ENCODE assay signal across 25 cellular contexts in genomic region chr19:287381-287871, GRCh38. TPM values are rescaled to one million over a fixed set of nuclear protein-coding genes. Genes with fewer than 3 reads are reported as not detected.
"Had no signal": no experiment of that assay in that cellular context is flagged by ENCODE, and none has a peak within 500 bp of the region (broad histone marks: within the 10 kb centered on the region; RNA-seq: fewer than 3 reads in every experiment).

No MANE protein-coding gene starts in this region.

- ATAC-seq: activated CD4-positive, CD25-positive, alpha-beta regulatory T cell treated with anti-CD3 and anti-CD28 coated beads, Interleukin-2, amount 50 U/mL, for 24 hours; activated CD8-positive, alpha-beta memory T cell treated with anti-CD3 and anti-CD28 coated beads, Interleukin-2, amount 10 ng/mL, durations not matched to agents 7 days and 5 days; activated CD8-positive, alpha-beta T cell treated with anti-CD3 and anti-CD28 coated beads for 36 hours; esophagus mucosa; left colon; naive thymus-derived CD4-positive, alpha-beta T cell had no signal

- H2AFZ ChIP-seq: hepatocyte had no signal

- H3K4me2 ChIP-seq: hepatocyte had no signal

- DNase-seq: activated CD4-positive, alpha-beta T cell treated with anti-CD3 and anti-CD28 coated beads, Interleukin-2, amount 10 ng/mL, durations not matched to agents 24 days and 14 days; activated CD8-positive, alpha-beta memory T cell treated with anti-CD3 and anti-CD28 coated beads, Interleukin-2, amount 10 ng/mL, durations not matched to agents 7 days and 5 days; activated CD8-positive, alpha-beta T cell treated with anti-CD3 and anti-CD28 coated beads for 36 hours; activated gamma-delta T cell treated with Interleukin-2 at 50 U/mL for 16 hours; activated T-cell treated with anti-CD3 and anti-CD28 coated beads for 4 hours; brain microvascular endothelial cell; central memory CD4-positive, alpha-beta T cell; effector memory CD4-positive, alpha-beta T cell; glutamatergic neuron; left colon; naive thymus-derived CD4-positive, alpha-beta T cell; sigmoid colon; stimulated activated CD4-positive, alpha-beta T cell treated with anti-CD3 and anti-CD28 coated beads, Interleukin-2, amount 100 ng/mL, for 48 hours; stimulated activated CD8-positive, alpha-beta memory T cell treated with anti-CD3 and anti-CD28 coated beads, Interleukin-4, amount 100 ng/mL, for 48 hours; stimulated activated naive CD4-positive, alpha-beta T cell had no signal

- H3K4me1 ChIP-seq: ascending aorta had no signal

- FAIRE-seq: colon, endothelial cell of umbilical vein, frontal cortex, islet of Langerhans had no signal

- H3K79me2 ChIP-seq: hepatocyte had no signal

- H3K27ac ChIP-seq: adrenal gland, ascending aorta, brain microvascular endothelial cell, hepatocyte, sigmoid colon had no signal

- H3K4me3 ChIP-seq: adrenal gland, ascending aorta, hepatocyte, sigmoid colon had no signal

- H3K36me3 ChIP-seq: adrenal gland, ascending aorta, brain microvascular endothelial cell, sigmoid colon had no signal

- H3K9me3 ChIP-seq: adrenal gland, ascending aorta, sigmoid colon had no signal

RNA-seq across cellular contexts. Expression of gene PLPP2, which starts 3.8 kb away (rescaled TPM):
- total RNA-seq: activated CD8-positive, alpha-beta memory T cell treated with anti-CD3 and anti-CD28 coated beads, Interleukin-2, amount 10 ng/mL, durations not matched to agents 7 days and 5 days; T-helper 2 cell treated with Interferon-gamma antibody and Interleukin-4, amounts not matched to agents 100 ng/mL and 5 ng/mL, for 36 hours had no signal
- polyA plus RNA-seq: naive thymus-derived CD4-positive, alpha-beta T cell had no signal
